2 cellular contexts compared by ENCODE assay signal in genomic region chr19:6679139-6679538, GRCh38.
TF ChIP-seq lines count a peak whose summit lies in the region.

No MANE protein-coding gene starts in this region.

TF ChIP-seq in IMR-90, 13 proteins besides CTCF, POLR2A, EP300 and RAD21:
- no peak for TF ChIP-seq MXI1 (IDR thresholded peaks at IDR 0.05; ENCODE audit: borderline replicate concordance, low read depth, low read length)
- no peak for TF ChIP-seq USF2 (IDR thresholded peaks at IDR 0.05; ENCODE audit: low read depth, low read length)
- no peak for TF ChIP-seq RFX5 (IDR thresholded peaks at IDR 0.05; ENCODE audit: low read depth, low read length)
- TF ChIP-seq FOS (IDR thresholded peaks at IDR 0.05; ENCODE audit: low read depth, low read length) = no peak

TF ChIP-seq in HepG2, 621 proteins besides CTCF, POLR2A, EP300 and RAD21:
- TF ChIP-seq RBM22 (optimal IDR thresholded peaks at IDR 0.05; ENCODE audit: low read length) = peak; percentile 39
- TF ChIP-seq POLR2G (IDR thresholded peaks at IDR 0.05; ENCODE audit: low read depth, low read length) = 0 out of 2 replicates have a peak, but pooled peaks have one; percentile 38
- TF ChIP-seq AGO2 (optimal IDR thresholded peaks at IDR 0.05; ENCODE audit: low read depth, low read length) = peak; percentile 86
- 0 out of 2 replicates have a peak, but pooled peaks have one; percentile 12 for TF ChIP-seq SSRP1 (CRISPR knock-in tag; IDR thresholded peaks at IDR 0.05)
- no peak for TF ChIP-seq ZFAT (CRISPR knock-in tag; conservative IDR thresholded peaks at IDR 0.05)
- no peak for TF ChIP-seq ZNF101 (CRISPR knock-in tag; IDR thresholded peaks at IDR 0.05; ENCODE audit: borderline replicate concordance, low read depth)
